ENCODE assay signal across 24 cellular contexts in genomic region chr11:2346014-2346413, GRCh38. TPM values are rescaled to one million over a fixed set of nuclear protein-coding genes. Genes with fewer than 3 reads are reported as not detected.
A peak's percentile ranks its signal among the peaks of the same experiment; 100 is the strongest.
DNase-seq lines count a peak whose midpoint lies in the region.
"Had no signal": no experiment of that assay in that cellular context is flagged by ENCODE, and none has a peak within 500 bp of the region (broad histone marks: within the 10 kb centered on the region; RNA-seq: fewer than 3 reads in every experiment).

No MANE protein-coding gene starts in this region.

- no peak overlapping the region for H3K27ac ChIP-seq in neuronal stem cell (replicated peaks; ENCODE audit: low read length)
- no peak overlapping the region for H3K27ac ChIP-seq in substantia nigra (ENCODE audit: low read depth, low read length, poor library complexity, severe bottlenecking)
- H3K27ac ChIP-seq: 22Rv1; A549; BLaER1 treated with 17β-estradiol and CSF1 and Interleukin-3, amounts not matched to agents 10 nM and 100 nM; C4-2B had no signal

- H2BK12ac ChIP-seq in neuronal stem cell (ENCODE audit: low read length): no peak overlapping the region

- peaks cover 3% of the 10 kb centered on the region for H3K79me1 ChIP-seq in neuronal stem cell (ENCODE audit: low read depth, low read length)

- peaks cover 0 to 6% (median 0%) of the 10 kb centered on the region in 3 donors for H3K27me3 Mint-ChIP-seq in immature natural killer cell (ENCODE audit: low read depth in 3 of 3)
- H3K27me3 Mint-ChIP-seq: B cell; CD4-positive, alpha-beta T cell had no signal

- H3K27me3 ChIP-seq in neuronal stem cell (ENCODE audit: control insufficient read depth in 3 of 3, insufficient read depth in 3 of 3, low read depth in 1 of 3, low read length in 3 of 3): peaks cover 0 to 3% (median 2%) of the 10 kb centered on the region in 3 experiments
- H3K27me3 ChIP-seq: BLaER1 treated with 17β-estradiol and CSF1 and Interleukin-3, amounts not matched to agents 10 nM and 100 nM had no signal

- no peak overlapping the region for H3K4me3 Mint-ChIP-seq in immature natural killer cell
- H3K4me3 Mint-ChIP-seq: B cell; CD4-positive, alpha-beta T cell; CD8-positive, alpha-beta T cell had no signal

- H3K9me3 ChIP-seq in neuronal stem cell (replicated peaks in 1 of 2; ENCODE audit: control insufficient read depth in 2 of 2, insufficient read depth in 1 of 2, low read depth in 1 of 2, low read length in 2 of 2): peaks cover 0 to 21% of the 10 kb centered on the region in 2 donors

- peaks cover 4 to 5% (median 4%) of the 10 kb centered on the region in 3 donors for H3K36me3 Mint-ChIP-seq in immature natural killer cell
- H3K36me3 Mint-ChIP-seq: CD8-positive, alpha-beta T cell had no signal

- H4K8ac ChIP-seq in neuronal stem cell (ENCODE audit: low read depth, low read length): no peak overlapping the region

- H3K27ac Mint-ChIP-seq in immature natural killer cell: peak overlapping the region in 1 of 6 donors; percentile 40
- H3K27ac Mint-ChIP-seq: B cell; CD4-positive, alpha-beta T cell; CD8-positive, alpha-beta T cell had no signal

- no peak overlapping the region for H3K4ac ChIP-seq in neuronal stem cell (ENCODE audit: low read length)

- H3K9me3 Mint-ChIP-seq in immature natural killer cell: peaks cover 0 to 6% (median 3%) of the 10 kb centered on the region in 6 donors

- H3K23ac ChIP-seq in neuronal stem cell (ENCODE audit: low read depth, low read length, poor library complexity): no peak overlapping the region

- no peak overlapping the region for H2AFZ ChIP-seq in neuronal stem cell (ENCODE audit: low read length)

- H2BK120ac ChIP-seq in neuronal stem cell (ENCODE audit: low read depth, low read length): peak overlapping the region; percentile 21

- H3K18ac ChIP-seq in neuronal stem cell (ENCODE audit: low read length): peak overlapping the region; percentile 27

- H2AK5ac ChIP-seq in neuronal stem cell (ENCODE audit: low read depth, low read length): no peak overlapping the region

- no peak overlapping the region for H3K9ac ChIP-seq in neuronal stem cell (ENCODE audit: low read depth, low read length, poor library complexity)
- H3K9ac ChIP-seq: BLaER1 treated with 17β-estradiol and CSF1 and Interleukin-3, amounts not matched to agents 10 nM and 100 nM had no signal

- H3K4me2 ChIP-seq in neuronal stem cell (ENCODE audit: insufficient read depth, low read length, poor library complexity, severe bottlenecking): no peak overlapping the region
- H3K4me2 ChIP-seq: A549; BLaER1 treated with 17β-estradiol and CSF1 and Interleukin-3, amounts not matched to agents 10 nM and 100 nM had no signal

- no peaks in the 10 kb centered on the region for H3K4me1 Mint-ChIP-seq in immature natural killer cell
- H3K4me1 Mint-ChIP-seq: B cell had no signal

- peak overlapping the region; percentile 67 for H2BK5ac ChIP-seq in neuronal stem cell (ENCODE audit: low read length)

- no peaks in the 10 kb centered on the region for H3K36me3 ChIP-seq in neuronal stem cell (replicated peaks in 1 of 2; ENCODE audit: control insufficient read depth in 2 of 2, insufficient read depth in 2 of 2, low read length in 2 of 2)
- H3K36me3 ChIP-seq: BLaER1 treated with 17β-estradiol and CSF1 and Interleukin-3, amounts not matched to agents 10 nM and 100 nM had no signal

- no peak overlapping the region for H3K14ac ChIP-seq in neuronal stem cell (ENCODE audit: low read length)

- no peak overlapping the region for H3K4me3 ChIP-seq in neuronal stem cell (ENCODE audit: low read length in 2 of 2)
- H3K4me3 ChIP-seq: A549; BLaER1 treated with 17β-estradiol and CSF1 and Interleukin-3, amounts not matched to agents 10 nM and 100 nM; GM12878 had no signal

- H3K4me1 ChIP-seq in neuronal stem cell (ENCODE audit: control insufficient read depth in 2 of 2, insufficient read depth in 1 of 2, low read depth in 1 of 2, low read length in 2 of 2): no peaks in the 10 kb centered on the region
- H3K4me1 ChIP-seq: A549; BLaER1 treated with 17β-estradiol and CSF1 and Interleukin-3, amounts not matched to agents 10 nM and 100 nM had no signal

- WGBS in neuronal stem cell (ENCODE audit: extremely low coverage in 2 of 2, insufficient read length in 2 of 2, insufficient replicate concordance in 1 of 2), 2 donors: no CpG with 5 or more reads among the region's 4 CpGs

- DNase-seq in activated effector memory CD4-positive, alpha-beta T cell treated with anti-CD3 and anti-CD28 coated beads, Interleukin-2, amount 50 U/mL, for 16 hours: peak; percentile 25
- no peak for DNase-seq in activated effector memory CD4-positive, alpha-beta T cell treated with Interleukin-2 at 50 U/mL for 16 hours
- peak; percentile 9 for DNase-seq in D341Med (ENCODE audit: low spot score)
- no peak for DNase-seq in neuronal stem cell (ENCODE audit: low spot score)
- no peak for DNase-seq in substantia nigra (lab: John Stamatoyannopoulos, UW)
- no peak for DNase-seq in immature natural killer cell
- DNase-seq: AML-193; Calu3; CD4-positive, alpha-beta T cell; CD8-positive, alpha-beta T cell; DMS 273 treated with DMSO at 0.1 percent for 48 hours; DMS153; DMS53; DMS79; DND-41; EL; GDM1 had no signal

- no peak overlapping the region for H2BK15ac ChIP-seq in neuronal stem cell (ENCODE audit: low read length)

- peak overlapping the region; percentile 65 for H4K91ac ChIP-seq in neuronal stem cell (ENCODE audit: low read depth, low read length, poor library complexity)

RNA-seq across cellular contexts. Expression of gene CD81, which starts 31.1 kb away (rescaled TPM):
- 200 TPM for polyA plus RNA-seq in neuronal stem cell (2013, experiment 1 of 2)
- polyA plus RNA-seq in neuronal stem cell (2013, experiment 2 of 2): 195 TPM
- polyA plus RNA-seq in immature natural killer cell: 10 to 100 TPM; 33.1 to 56.9 (median 49.7) TPM

RNA-seq across cellular contexts. Expression of gene TSPAN32, which starts 44.2 kb away (rescaled TPM):
- polyA plus RNA-seq in neuronal stem cell (2013, experiment 1 of 2): not detected
- 0.01 TPM for polyA plus RNA-seq in neuronal stem cell (2013, experiment 2 of 2)
- 100 to 1,000 TPM; 132 to 223 (median 200) TPM for polyA plus RNA-seq in immature natural killer cell
- polyA plus RNA-seq: A549 had no signal

RNA-seq across cellular contexts. Expression of gene C11orf21, which starts 44.3 kb away (rescaled TPM):
- polyA plus RNA-seq in neuronal stem cell (2013, experiment 1 of 2): not detected
- not detected for polyA plus RNA-seq in neuronal stem cell (2013, experiment 2 of 2)
- polyA plus RNA-seq in immature natural killer cell: 10 to 100 TPM; 36.3 to 57.5 (median 36.6) TPM
- polyA plus RNA-seq: A549, BJ had no signal

RNA-seq across cellular contexts. Expression of gene TSSC4, which starts 54.5 kb away (rescaled TPM):
- 50.8 TPM for polyA plus RNA-seq in neuronal stem cell (2013, experiment 1 of 2)
- polyA plus RNA-seq in neuronal stem cell (2013, experiment 2 of 2): 54.1 TPM
- 100 to 1,000 TPM in 2 of 3 donors, 10 to 100 TPM in 1; 87.7 to 111 (median 108) TPM for polyA plus RNA-seq in immature natural killer cell

Comparison
In these comparisons a context has a peak if more than half of its experiments do, and no peak if none do; other contexts are left out.
1. DNase-seq: peak in activated effector memory CD4-positive, alpha-beta T cell treated with anti-CD3 and anti-CD28 coated beads, Interleukin-2, amount 50 U/mL, for 16 hours (single experiment) and D341Med (single experiment); none in activated effector memory CD4-positive, alpha-beta T cell treated with Interleukin-2 at 50 U/mL for 16 hours (single experiment), neuronal stem cell (single experiment), substantia nigra (0 of 49) and immature natural killer cell (0 of 3).